In the genomic region with DNA sequence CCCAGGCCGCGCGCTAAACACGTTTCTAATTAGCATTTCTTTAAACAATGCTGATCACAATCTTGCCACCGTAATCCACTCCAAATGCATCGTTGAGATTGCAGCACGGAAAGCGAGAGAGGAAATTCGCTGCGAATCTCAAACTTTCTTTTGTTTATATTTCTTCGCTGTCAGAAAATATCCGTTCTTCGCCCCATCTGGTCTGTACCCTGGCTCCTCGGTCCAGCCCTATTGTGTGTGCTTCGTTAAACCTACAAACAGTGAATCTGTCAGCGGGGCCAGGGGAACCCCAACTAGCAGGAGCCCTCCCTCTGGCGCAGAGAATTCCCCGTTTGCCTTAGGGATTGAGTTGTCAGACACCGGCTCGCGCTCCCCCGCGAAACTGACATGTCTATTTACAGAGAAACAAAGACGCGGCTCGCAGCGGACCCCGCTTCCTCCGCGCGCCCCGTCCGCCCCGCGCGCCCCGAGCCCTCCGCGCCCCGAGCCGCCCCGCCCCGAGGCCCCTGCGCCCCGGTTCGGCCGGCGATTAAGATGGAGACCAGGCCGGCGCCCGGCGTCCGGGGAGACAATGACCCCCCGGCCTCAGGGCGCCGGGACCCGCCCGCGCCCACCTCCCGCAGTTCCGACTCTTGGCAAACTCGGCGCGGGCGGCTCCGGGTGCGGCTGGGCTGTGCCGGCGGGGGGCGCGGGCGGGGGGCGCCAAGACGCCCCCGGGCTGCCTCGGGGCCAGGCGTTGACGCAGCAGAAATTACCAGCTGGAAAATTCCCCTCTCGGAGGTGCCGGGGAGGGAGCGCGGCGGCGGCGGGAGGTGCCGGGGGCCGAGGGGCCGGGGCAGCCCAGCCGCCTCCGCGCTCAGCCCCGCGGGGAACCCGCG, we compare ENCODE assay signal across 1 cellular context.
TF ChIP-seq lines count a peak whose summit lies in the region.

No MANE protein-coding gene starts in this region.

TF ChIP-seq in WTC11, 78 proteins besides CTCF, POLR2A, EP300 and RAD21 (continued from another document):
- TF ChIP-seq, protein P1, sequence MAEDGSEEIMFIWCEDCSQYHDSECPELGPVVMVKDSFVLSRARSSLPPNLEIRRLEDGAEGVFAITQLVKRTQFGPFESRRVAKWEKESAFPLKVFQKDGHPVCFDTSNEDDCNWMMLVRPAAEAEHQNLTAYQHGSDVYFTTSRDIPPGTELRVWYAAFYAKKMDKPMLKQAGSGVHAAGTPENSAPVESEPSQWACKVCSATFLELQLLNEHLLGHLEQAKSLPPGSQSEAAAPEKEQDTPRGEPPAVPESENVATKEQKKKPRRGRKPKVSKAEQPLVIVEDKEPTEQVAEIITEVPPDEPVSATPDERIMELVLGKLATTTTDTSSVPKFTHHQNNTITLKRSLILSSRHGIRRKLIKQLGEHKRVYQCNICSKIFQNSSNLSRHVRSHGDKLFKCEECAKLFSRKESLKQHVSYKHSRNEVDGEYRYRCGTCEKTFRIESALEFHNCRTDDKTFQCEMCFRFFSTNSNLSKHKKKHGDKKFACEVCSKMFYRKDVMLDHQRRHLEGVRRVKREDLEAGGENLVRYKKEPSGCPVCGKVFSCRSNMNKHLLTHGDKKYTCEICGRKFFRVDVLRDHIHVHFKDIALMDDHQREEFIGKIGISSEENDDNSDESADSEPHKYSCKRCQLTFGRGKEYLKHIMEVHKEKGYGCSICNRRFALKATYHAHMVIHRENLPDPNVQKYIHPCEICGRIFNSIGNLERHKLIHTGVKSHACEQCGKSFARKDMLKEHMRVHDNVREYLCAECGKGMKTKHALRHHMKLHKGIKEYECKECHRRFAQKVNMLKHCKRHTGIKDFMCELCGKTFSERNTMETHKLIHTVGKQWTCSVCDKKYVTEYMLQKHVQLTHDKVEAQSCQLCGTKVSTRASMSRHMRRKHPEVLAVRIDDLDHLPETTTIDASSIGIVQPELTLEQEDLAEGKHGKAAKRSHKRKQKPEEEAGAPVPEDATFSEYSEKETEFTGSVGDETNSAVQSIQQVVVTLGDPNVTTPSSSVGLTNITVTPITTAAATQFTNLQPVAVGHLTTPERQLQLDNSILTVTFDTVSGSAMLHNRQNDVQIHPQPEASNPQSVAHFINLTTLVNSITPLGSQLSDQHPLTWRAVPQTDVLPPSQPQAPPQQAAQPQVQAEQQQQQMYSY (CRISPR knock-in tag; IDR thresholded peaks at IDR 0.05) = no peak
- no peak for TF ChIP-seq GABPB1 (CRISPR knock-in tag; IDR thresholded peaks at IDR 0.05)
